ENCODE assay signal across 13 cellular contexts in genomic region chr7:94823952-94824351, GRCh38.
A peak's percentile ranks its signal among the peaks of the same experiment; 100 is the strongest.
DNase-seq lines count a peak whose midpoint lies in the region; ATAC-seq, FAIRE-seq and TF ChIP-seq lines count a peak whose summit lies in the region.
"Had no signal": no experiment of that assay in that cellular context is flagged by ENCODE, and none has a peak within 500 bp of the region (broad histone marks: within the 10 kb centered on the region; RNA-seq: fewer than 3 reads in every experiment).

No MANE protein-coding gene starts in this region.

- no peaks in the 10 kb centered on the region for H3K4me1 Mint-ChIP-seq in neural progenitor cell
- H3K4me1 Mint-ChIP-seq: activated naive CD8-positive, alpha-beta T cell treated with anti-CD3 and anti-CD28 coated beads, Interleukin-2, amount 50 U/mL, for 24 hours; CD4-positive, alpha-beta memory T cell; naive thymus-derived CD4-positive, alpha-beta T cell had no signal

- no peak overlapping the region for H3K27ac ChIP-seq in mammary epithelial cell (ENCODE audit: insufficient read depth, low read depth, low read length)
- H3K27ac ChIP-seq in mesenchymal stem cell (ENCODE audit: low read length, poor library complexity, severe bottlenecking): no peak overlapping the region
- no peak overlapping the region for H3K27ac ChIP-seq in dorsolateral prefrontal cortex
- H3K27ac ChIP-seq in pancreas: no peak overlapping the region
- H3K27ac ChIP-seq in neural progenitor cell: no peak overlapping the region
- H3K27ac ChIP-seq: skin epidermis had no signal

- dilution Hi-C loops in mammary epithelial cell (cut with HindIII; ENCODE audit: low sequenced_read_pairs): no loop called here

- H3K23ac ChIP-seq in mesenchymal stem cell (ENCODE audit: low read length in 2 of 2): no peak overlapping the region

- no peak overlapping the region for H3K18ac ChIP-seq in mesenchymal stem cell (ENCODE audit: low read depth in 1 of 2, low read length in 2 of 2)

- no peak for ATAC-seq in pancreas
- ATAC-seq: activated naive CD8-positive, alpha-beta T cell treated with anti-CD3 and anti-CD28 coated beads, Interleukin-2, amount 50 U/mL, for 24 hours; naive thymus-derived CD4-positive, alpha-beta T cell had no signal

- H3K9me3 Mint-ChIP-seq in neural progenitor cell: peaks cover 8% of the 10 kb centered on the region

- H3K9ac ChIP-seq in mammary epithelial cell (ENCODE audit: insufficient read depth, low read length): no peak overlapping the region
- H3K9ac ChIP-seq in mesenchymal stem cell (ENCODE audit: low read length): no peak overlapping the region
- no peak overlapping the region for H3K9ac ChIP-seq in neural progenitor cell

- H2BK120ac ChIP-seq in mesenchymal stem cell (ENCODE audit: low read depth, low read length): no peak overlapping the region

- H4K20me1 ChIP-seq in mammary epithelial cell (ENCODE audit: insufficient read depth, low read length): no peaks in the 10 kb centered on the region
- no peaks in the 10 kb centered on the region for H4K20me1 ChIP-seq in neural progenitor cell (ENCODE audit: low read depth)

- H2BK15ac ChIP-seq in mesenchymal stem cell (ENCODE audit: low read depth, poor library complexity, severe bottlenecking): no peak overlapping the region

- peaks cover 4% of the 10 kb centered on the region for H3K4me1 ChIP-seq in mammary epithelial cell (ENCODE audit: insufficient read depth, low read length)
- no peaks in the 10 kb centered on the region for H3K4me1 ChIP-seq in mesenchymal stem cell (ENCODE audit: control insufficient read depth, insufficient read depth, low read depth, low read length)
- no peaks in the 10 kb centered on the region for H3K4me1 ChIP-seq in pancreas
- no peaks in the 10 kb centered on the region for H3K4me1 ChIP-seq in neural progenitor cell

- H3K79me2 ChIP-seq in mammary epithelial cell (ENCODE audit: insufficient read depth, low read length) (no peaks in the 10 kb centered on the region), neural progenitor cell (ENCODE audit: low read depth) (no peaks in the 10 kb centered on the region)

- no peak for FAIRE-seq in pancreas (lab: Jason Lieb, UNC)

- CTCF ChIA-PET in mammary epithelial cell (lab: Charles Lee; ENCODE audit: low non-redundant PET): no interaction called here

- DNase-seq in ELR (ENCODE audit: low read depth) (peak; percentile 69), MG63 (peak; percentile 18), mammary epithelial cell (peak; percentile 74), mesenchymal stem cell (peak; percentile 13), dorsolateral prefrontal cortex (no peak), pancreas (no peak), neural progenitor cell (ENCODE audit: low spot score) (no peak)
- DNase-seq in NK-92 treated with Interleukin-12 subunit alpha and Interleukin-12 subunit beta, amount 100 ng/mL, for 24 hours (lab: John Stamatoyannopoulos, UW): no peak
- DNase-seq: activated naive CD8-positive, alpha-beta T cell treated with anti-CD3 and anti-CD28 coated beads, Interleukin-2, amount 50 U/mL, for 24 hours; CD4-positive, alpha-beta memory T cell; effector CD8-positive, alpha-beta T cell; naive thymus-derived CD4-positive, alpha-beta T cell had no signal

- H3K4me3 ChIP-seq in MG63: no peak overlapping the region
- H3K4me3 ChIP-seq in mammary epithelial cell (replicated peaks in 1 of 3; ENCODE audit: insufficient read depth in 1 of 3, low read depth in 2 of 3, low read length in 3 of 3): no peak overlapping the region
- H3K4me3 ChIP-seq in mesenchymal stem cell (ENCODE audit: insufficient read depth in 1 of 2, low read depth in 1 of 2, low read length in 2 of 2): no peak overlapping the region
- no peak overlapping the region for H3K4me3 ChIP-seq in dorsolateral prefrontal cortex
- H3K4me3 ChIP-seq in pancreas: no peak overlapping the region
- H3K4me3 ChIP-seq in neural progenitor cell: no peak overlapping the region
- H3K4me3 ChIP-seq: skin epidermis had no signal

- H2AK5ac ChIP-seq in mesenchymal stem cell (ENCODE audit: low read length, severe bottlenecking): no peak overlapping the region

- BruUV-seq in mammary epithelial cell (replicated peaks; lab: Mats Ljungman, UMichigan): no TSS peak

- H3F3A ChIP-seq in neural progenitor cell (ENCODE audit: low read depth): no peaks in the 10 kb centered on the region

- no peaks in the 10 kb centered on the region for H3K79me1 ChIP-seq in mesenchymal stem cell (replicated peaks; ENCODE audit: low read length, poor library complexity, severe bottlenecking)

- TF ChIP-seq CTCF in mammary epithelial cell (conservative IDR thresholded peaks at IDR 0.05 in 1 of 2, IDR thresholded peaks at IDR 0.05 in 1 of 2; ENCODE audit: extremely low read depth in 1 of 2, insufficient read depth in 1 of 2, low read depth in 1 of 2, low read length in 2 of 2) (no peak), dorsolateral prefrontal cortex (IDR thresholded peaks at IDR 0.05 in 54 of 56, conservative IDR thresholded peaks at IDR 0.05 in 2 of 56; ENCODE audit: low read depth in 1 of 56, partially characterized antibody in 56 of 56) (no peak), pancreas (IDR thresholded peaks at IDR 0.05) (no peak), neural progenitor cell (IDR thresholded peaks at IDR 0.05) (no peak)

- intact Hi-C loops in mammary epithelial cell (cut with micrococcal nuclease): loop anchor here (5.0 kb wide), 1 partner anchor 127 kb away; no protein-coding TSS in a partner anchor
- intact Hi-C loops in dorsolateral prefrontal cortex (cut with DNase I): no loop called here
- intact Hi-C loops in pancreas (cut with DNase I): no loop called here

- H3K14ac ChIP-seq in mesenchymal stem cell (ENCODE audit: low read length in 2 of 2): no peak overlapping the region

- H2AFZ ChIP-seq in mammary epithelial cell (ENCODE audit: low read depth, low read length) (peak overlapping the region; percentile 59), mesenchymal stem cell (ENCODE audit: low read depth, low read length) (no peak overlapping the region), neural progenitor cell (replicated peaks) (no peak overlapping the region)

- no peak overlapping the region for H3K4me3 Mint-ChIP-seq in neural progenitor cell
- H3K4me3 Mint-ChIP-seq: activated naive CD8-positive, alpha-beta T cell treated with anti-CD3 and anti-CD28 coated beads, Interleukin-2, amount 50 U/mL, for 24 hours; CD4-positive, alpha-beta memory T cell; naive thymus-derived CD4-positive, alpha-beta T cell had no signal

- H4K91ac ChIP-seq in mesenchymal stem cell (ENCODE audit: low read length): no peak overlapping the region

- no peak overlapping the region for H2BK5ac ChIP-seq in mesenchymal stem cell (ENCODE audit: low read depth, low read length, poor library complexity, severe bottlenecking)

- H2BK12ac ChIP-seq in mesenchymal stem cell (ENCODE audit: low read length in 2 of 2): no peak overlapping the region

- H3K4ac ChIP-seq in mesenchymal stem cell (ENCODE audit: low read depth in 1 of 2, low read length in 2 of 2): no peak overlapping the region

- in situ Hi-C loops in mammary epithelial cell (cut with MboI; ENCODE audit: low sequenced_read_pairs in 2 of 2): no loop called here

- H3K36me3 Mint-ChIP-seq in neural progenitor cell: peaks cover 1% of the 10 kb centered on the region
- H3K36me3 Mint-ChIP-seq: CD4-positive, alpha-beta memory T cell; naive thymus-derived CD4-positive, alpha-beta T cell had no signal

- H3K27me3 ChIP-seq in MG63: no peaks in the 10 kb centered on the region
- H3K27me3 ChIP-seq in mammary epithelial cell (ENCODE audit: insufficient read depth, low read length): no peaks in the 10 kb centered on the region
- no peaks in the 10 kb centered on the region for H3K27me3 ChIP-seq in mesenchymal stem cell (ENCODE audit: control insufficient read depth in 1 of 2, insufficient read depth in 1 of 2, low read length in 2 of 2)
- no peaks in the 10 kb centered on the region for H3K27me3 ChIP-seq in dorsolateral prefrontal cortex
- H3K27me3 ChIP-seq in pancreas: peaks cover 0 to 5% (median 0%) of the 10 kb centered on the region in 4 donors
- H3K27me3 ChIP-seq in neural progenitor cell: no peaks in the 10 kb centered on the region

- no peak overlapping the region for H3K4me2 ChIP-seq in mammary epithelial cell (ENCODE audit: insufficient read depth, low read depth, low read length)
- no peak overlapping the region for H3K4me2 ChIP-seq in mesenchymal stem cell (ENCODE audit: low read length, poor library complexity, severe bottlenecking)
- H3K4me2 ChIP-seq in neural progenitor cell: no peak overlapping the region

- H3K27ac Mint-ChIP-seq in neural progenitor cell: no peak overlapping the region
- H3K27ac Mint-ChIP-seq: activated naive CD8-positive, alpha-beta T cell treated with anti-CD3 and anti-CD28 coated beads, Interleukin-2, amount 50 U/mL, for 24 hours; CD4-positive, alpha-beta memory T cell; naive thymus-derived CD4-positive, alpha-beta T cell had no signal

- no peaks in the 10 kb centered on the region for H3K9me3 ChIP-seq in MG63
- H3K9me3 ChIP-seq in mammary epithelial cell (replicated peaks; ENCODE audit: insufficient read depth, low read length): no peaks in the 10 kb centered on the region
- H3K9me3 ChIP-seq in mesenchymal stem cell (ENCODE audit: control insufficient read depth, low read length): peaks cover 12% of the 10 kb centered on the region
- H3K9me3 ChIP-seq in pancreas: no peaks in the 10 kb centered on the region
- no peaks in the 10 kb centered on the region for H3K9me3 ChIP-seq in neural progenitor cell (ENCODE audit: low read depth)

- H4K8ac ChIP-seq in mesenchymal stem cell (ENCODE audit: low read length): no peak overlapping the region

- H3K27me3 Mint-ChIP-seq in neural progenitor cell (ENCODE audit: insufficient read depth, low read depth): peaks cover 4% of the 10 kb centered on the region
- H3K27me3 Mint-ChIP-seq: activated naive CD8-positive, alpha-beta T cell treated with anti-CD3 and anti-CD28 coated beads, Interleukin-2, amount 50 U/mL, for 24 hours; CD4-positive, alpha-beta memory T cell; naive thymus-derived CD4-positive, alpha-beta T cell had no signal

- no peaks in the 10 kb centered on the region for H3K36me3 ChIP-seq in MG63
- H3K36me3 ChIP-seq in mammary epithelial cell (ENCODE audit: insufficient read depth, low read length): no peaks in the 10 kb centered on the region
- H3K36me3 ChIP-seq in mesenchymal stem cell (ENCODE audit: control insufficient read depth in 1 of 2, insufficient read depth in 2 of 2, low read depth in 1 of 2, low read length in 2 of 2): no peaks in the 10 kb centered on the region
- no peaks in the 10 kb centered on the region for H3K36me3 ChIP-seq in pancreas
- H3K36me3 ChIP-seq in neural progenitor cell: no peaks in the 10 kb centered on the region

Comparison
In these comparisons a context has a peak if more than half of its experiments do, and no peak if none do; other contexts are left out.
1. DNase-seq: peak in ELR (single experiment), MG63 (single experiment), mammary epithelial cell (single experiment) and mesenchymal stem cell (single experiment); none in dorsolateral prefrontal cortex (0 of 10), pancreas (0 of 6), neural progenitor cell (single experiment) and NK-92 treated with Interleukin-12 subunit alpha and Interleukin-12 subunit beta, amount 100 ng/mL, for 24 hours (single experiment).